In the genomic region with DNA sequence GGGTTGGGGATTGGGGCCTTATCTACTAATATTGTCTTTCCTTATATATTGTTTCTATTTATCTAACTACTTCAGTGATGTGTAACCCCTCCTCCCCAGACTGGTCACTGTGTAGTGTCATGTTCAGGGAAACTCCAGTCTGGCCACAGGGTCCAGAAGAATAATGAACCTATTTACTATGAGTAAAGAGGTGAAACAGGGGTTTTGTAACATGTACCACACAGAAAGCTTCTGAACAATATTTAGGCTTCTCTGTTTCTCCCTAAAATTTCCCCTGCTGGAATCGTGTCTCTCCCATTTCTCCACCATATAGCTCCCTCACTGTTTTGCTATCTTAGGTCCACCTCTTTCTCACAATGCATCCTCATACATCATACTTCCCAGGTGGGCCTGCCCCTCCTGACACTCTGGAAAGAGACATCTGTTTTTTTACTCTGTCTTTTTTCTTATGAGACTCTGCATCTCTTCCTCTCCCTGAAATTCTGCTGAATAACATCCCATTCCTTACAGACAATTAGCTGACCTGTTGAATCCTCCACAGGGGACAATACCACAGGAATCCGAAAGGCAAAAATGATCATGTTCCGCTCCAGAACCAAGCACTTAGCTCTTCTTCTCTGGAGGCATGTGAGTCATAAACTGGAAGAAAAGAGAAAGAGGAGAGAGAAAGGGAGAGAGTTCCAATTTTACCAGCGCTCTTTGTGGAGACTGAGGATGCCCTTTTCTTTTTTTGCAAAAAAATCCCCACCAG, we compare ENCODE assay signal across 9 cellular contexts.
DNase-seq lines count a peak whose midpoint lies in the region; ATAC-seq and TF ChIP-seq lines count a peak whose summit lies in the region.
"Had no signal": no experiment of that assay in that cellular context is flagged by ENCODE, and none has a peak within 500 bp of the region (broad histone marks: within the 10 kb centered on the region; RNA-seq: fewer than 3 reads in every experiment).

No MANE protein-coding gene starts in this region.

- in situ Hi-C loops in IMR-90 (cut with MboI; ENCODE audit: low sequenced_read_pairs), result no loop called here

- no TSS peak for BruUV-seq in IMR-90 (replicated peaks; lab: Mats Ljungman, UMichigan)

- H3K27ac ChIP-seq in HEK293 (ENCODE audit: extremely low read depth, low read depth, low read length), result no peak overlapping the region
- no peak overlapping the region for H3K27ac ChIP-seq in IMR-90 (ENCODE audit: insufficient read depth, low read length)

- H2BK5ac ChIP-seq in IMR-90 (ENCODE audit: low read depth, low read length, poor library complexity, severe bottlenecking), result no peak overlapping the region

- POLR2A ChIA-PET in HEK293 (lab: Yijun Ruan, JAX) (no interaction called here), IMR-90 (lab: Charles Lee; ENCODE audit: unreplicated experiment) (no interaction called here)

- DNase-seq in IMR-90 (peak; percentile 72), putamen (ENCODE audit: low spot score) (no peak)
- no peak for DNase-seq in activated naive CD4-positive, alpha-beta T cell treated with anti-CD3 and anti-CD28 coated beads, Interleukin-2, amount 10 ng/mL, durations not matched to agents 7 days and 5 days
- no peak for DNase-seq in activated CD4-positive, alpha-beta T cell treated with anti-CD3 and anti-CD28 coated beads for 4 hours
- DNase-seq: activated naive CD4-positive, alpha-beta T cell had no signal

- H3K36me3 Mint-ChIP-seq in nephron (ENCODE audit: low read depth), result no peaks in the 10 kb centered on the region
- H3K36me3 Mint-ChIP-seq in activated naive CD4-positive, alpha-beta T cell treated with anti-CD3 and anti-CD28 coated beads, Interleukin-2, amount 10 ng/mL, durations not matched to agents 7 days and 5 days, result no peaks in the 10 kb centered on the region

- TF ChIP-seq RAD21 in IMR-90 (IDR thresholded peaks at IDR 0.05; ENCODE audit: low read length), result no peak

- H3K27me3 Mint-ChIP-seq in nephron (ENCODE audit: low read depth), result peaks cover 4% of the 10 kb centered on the region
- peaks cover 4% of the 10 kb centered on the region for H3K27me3 Mint-ChIP-seq in activated naive CD4-positive, alpha-beta T cell treated with anti-CD3 and anti-CD28 coated beads, Interleukin-2, amount 10 ng/mL, durations not matched to agents 7 days and 5 days

- CTCF ChIA-PET in HEK293 (lab: Yijun Ruan, JAX), result no interaction called here
- CTCF ChIA-PET in IMR-90 (lab: Yijun Ruan, JAX), result no interaction called here
- CTCF ChIA-PET in activated naive CD4-positive, alpha-beta T cell treated with anti-CD3 and anti-CD28 coated beads, Interleukin-2, amount 10 ng/mL, durations not matched to agents 7 days and 5 days (lab: Charles Lee), result interaction anchor here (1.0 kb wide), 1 partner anchor 100 kb away, joined by 3 read pairs; no protein-coding TSS in a partner anchor

- H4K91ac ChIP-seq in IMR-90 (ENCODE audit: insufficient read depth, low read depth, low read length), result no peak overlapping the region

- peak overlapping the region; percentile 47; the same call in 1 of the 3 replicates for H2BK15ac ChIP-seq in IMR-90 (ENCODE audit: low read depth, low read length)

- H3K9me3 ChIP-seq in HEK293 (ENCODE audit: control insufficient read depth, insufficient read depth, low read depth, low read length), result no peaks in the 10 kb centered on the region
- H3K9me3 ChIP-seq in IMR-90 (ENCODE audit: control insufficient read depth, insufficient read depth, low read length), result no peaks in the 10 kb centered on the region

- H3K9ac ChIP-seq in IMR-90 (ENCODE audit: low read depth, low read length), result no peak overlapping the region

- H3K4me3 Mint-ChIP-seq in nephron, result no peak overlapping the region
- no peak overlapping the region for H3K4me3 Mint-ChIP-seq in activated naive CD4-positive, alpha-beta T cell treated with anti-CD3 and anti-CD28 coated beads, Interleukin-2, amount 10 ng/mL, durations not matched to agents 7 days and 5 days

- H3K4ac ChIP-seq in IMR-90 (ENCODE audit: low read depth, low read length), result peak overlapping the region; percentile 43

- no peaks in the 10 kb centered on the region for H3K9me1 ChIP-seq in IMR-90 (ENCODE audit: insufficient read depth, low read length)

- H3K79me1 ChIP-seq in IMR-90 (ENCODE audit: low read depth in 1 of 2, low read length in 2 of 2), result no peaks in the 10 kb centered on the region

- dilution Hi-C loops in IMR-90 (cut with HindIII; ENCODE audit: low sequenced_read_pairs, unreplicated experiment), result no loop called here

- 0 out of 2 replicates have a peak overlapping the region, but pooled peaks have one; percentile 14 for H2BK20ac ChIP-seq in IMR-90 (ENCODE audit: low read depth, low read length)

- no peak overlapping the region for H3K56ac ChIP-seq in IMR-90 (ENCODE audit: extremely low read depth, insufficient read depth, low read length)

- peaks cover 25% of the 10 kb centered on the region for H3K4me1 Mint-ChIP-seq in nephron
- no peaks in the 10 kb centered on the region for H3K4me1 Mint-ChIP-seq in activated naive CD4-positive, alpha-beta T cell treated with anti-CD3 and anti-CD28 coated beads, Interleukin-2, amount 10 ng/mL, durations not matched to agents 7 days and 5 days

- WGBS in IMR-90 (ENCODE audit: extremely low coverage in 2 of 2, insufficient read length in 1 of 2), 2 experiments, result 40% methylated on average over 1 of the region's 4 CpGs; no CpG with 5 or more reads in 1 of the 2 experiments

- H3K18ac ChIP-seq in IMR-90 (ENCODE audit: low read depth, low read length), result peak overlapping the region; percentile 50; the same call in 1 of the 2 replicates

- H2BK120ac ChIP-seq in IMR-90 (ENCODE audit: low read depth, low read length), result peak overlapping the region; percentile 71; the same call in 1 of the 2 replicates

- TF ChIP-seq POLR2A in IMR-90 (IDR thresholded peaks at IDR 0.05; ENCODE audit: low read depth, low read length), result no peak

- peak overlapping the region; percentile 22; the same call in 1 of the 2 replicates for H3K14ac ChIP-seq in IMR-90 (replicated peaks; ENCODE audit: low read depth, low read length)

- H2AFZ ChIP-seq in IMR-90 (replicated peaks; ENCODE audit: low read length, poor library complexity), result no peak overlapping the region

- H3K36me3 ChIP-seq in HEK293 (ENCODE audit: control insufficient read depth in 2 of 2, insufficient read depth in 1 of 2, low read length in 2 of 2) (no peaks in the 10 kb centered on the region), IMR-90 (ENCODE audit: control insufficient read depth, insufficient read depth, low read length) (no peaks in the 10 kb centered on the region)

- H3K27me3 ChIP-seq in IMR-90 (ENCODE audit: control insufficient read depth, insufficient read depth, low read length), result no peaks in the 10 kb centered on the region

- H2AK5ac ChIP-seq in IMR-90 (ENCODE audit: low read depth, low read length), result no peak overlapping the region

- H2AK9ac ChIP-seq in IMR-90 (replicated peaks; ENCODE audit: low read depth, low read length, poor library complexity), result no peak overlapping the region

- TF ChIP-seq CTCF in HEK293 (tag by site-specific recombination; IDR thresholded peaks at IDR 0.05) (no peak), IMR-90 (conservative IDR thresholded peaks at IDR 0.05; ENCODE audit: low read depth, low read length) (no peak), nephron (IDR thresholded peaks at IDR 0.05; ENCODE audit: unreplicated experiment in 3 of 3) (no peak)

- H4K8ac ChIP-seq in IMR-90 (ENCODE audit: low read depth in 2 of 2, low read length in 2 of 2), result peak overlapping the region in 1 of 2 experiments; percentile 25; a peak in 1 of 4 replicates

- no peaks in the 10 kb centered on the region for H4K20me1 ChIP-seq in IMR-90 (ENCODE audit: insufficient read depth, low read length)

- H3K23ac ChIP-seq in IMR-90 (ENCODE audit: low read depth, low read length), result peak overlapping the region; percentile 29; the same call in 1 of the 2 replicates

- intact Hi-C loops in IMR-90 (cut with micrococcal nuclease), result no loop called here

- no peaks in the 10 kb centered on the region for H3K4me1 ChIP-seq in HEK293 (ENCODE audit: control insufficient read depth, insufficient read depth, low read length)
- H3K4me1 ChIP-seq in IMR-90 (ENCODE audit: control insufficient read depth, insufficient read depth, low read length), result peaks cover 5% of the 10 kb centered on the region; the same call in 1 of the 2 replicates

- H3K27ac Mint-ChIP-seq in nephron, result peak overlapping the region in 2 of 3 experiments; percentile 15 to 51
- H3K27ac Mint-ChIP-seq in activated naive CD4-positive, alpha-beta T cell treated with anti-CD3 and anti-CD28 coated beads, Interleukin-2, amount 10 ng/mL, durations not matched to agents 7 days and 5 days, result no peak overlapping the region

- no peak overlapping the region for H3K4me2 ChIP-seq in IMR-90 (ENCODE audit: low read depth, low read length)

- ATAC-seq in GM18519 (IDR thresholded peaks at IDR 0.05; ENCODE audit: low FRiP score, unreplicated experiment) (peak; percentile 76), IMR-90 (ENCODE audit: low read depth) (no peak; the same call in 1 of the 2 replicates)
- ATAC-seq in activated CD4-positive, CD25-positive, alpha-beta regulatory T cell treated with anti-CD3 and anti-CD28 coated beads, Interleukin-2, amount 50 U/mL, for 24 hours, result no peak

- no peaks in the 10 kb centered on the region for H3K9me3 Mint-ChIP-seq in nephron
- no peaks in the 10 kb centered on the region for H3K9me3 Mint-ChIP-seq in activated naive CD4-positive, alpha-beta T cell treated with anti-CD3 and anti-CD28 coated beads, Interleukin-2, amount 10 ng/mL, durations not matched to agents 7 days and 5 days

- no peak overlapping the region for H3K4me3 ChIP-seq in HEK293 (ENCODE audit: low read depth, low read length)
- H3K4me3 ChIP-seq in IMR-90 (ENCODE audit: insufficient read depth, low read depth, low read length), result no peak overlapping the region

- H4K5ac ChIP-seq in IMR-90 (ENCODE audit: low read depth, low read length), result peak overlapping the region; percentile 37; the same call in 1 of the 2 replicates

TF ChIP-seq in HEK293, 187 proteins besides CTCF, POLR2A, EP300 and RAD21:
- TF ChIP-seq SCRT2 (tag by site-specific recombination; IDR thresholded peaks at IDR 0.05), result peak; percentile 27; the same call in 1 of the 2 replicates
- TF ChIP-seq ZSCAN16 (tag by site-specific recombination; IDR thresholded peaks at IDR 0.05), result no peak
- TF ChIP-seq SCRT1 (tag by site-specific recombination; IDR thresholded peaks at IDR 0.05; ENCODE audit: borderline replicate concordance), result 0 out of 2 replicates have a peak, but pooled peaks have one; percentile 40

TF ChIP-seq in IMR-90, 13 proteins besides CTCF, POLR2A, EP300 and RAD21:
- no peak for TF ChIP-seq RFX5 (IDR thresholded peaks at IDR 0.05; ENCODE audit: low read depth, low read length)
- TF ChIP-seq FOS (IDR thresholded peaks at IDR 0.05; ENCODE audit: low read depth, low read length), result peak; percentile 21; the same call in 1 of the 2 replicates
